Comparison of ENCODE assay signal across 34 cellular contexts in the genomic region with DNA sequence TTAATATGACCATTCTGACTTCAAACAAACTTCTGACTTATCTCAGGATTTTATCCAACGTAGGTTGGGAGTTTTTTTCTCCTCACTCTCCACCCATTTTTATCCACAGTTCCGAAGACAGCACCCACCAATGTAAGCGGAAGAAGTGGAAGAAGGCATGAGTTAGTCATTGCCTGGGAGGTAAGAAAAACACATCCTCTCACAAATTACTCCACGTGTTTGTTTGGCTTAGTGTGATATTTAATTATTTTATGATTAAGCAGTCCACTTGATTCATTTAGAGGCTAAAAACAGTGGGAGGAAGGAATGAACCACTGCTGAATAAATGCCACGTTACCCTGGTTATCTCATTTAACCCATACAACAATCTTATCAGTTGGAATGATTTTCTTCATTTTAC.
"Had no signal": no experiment of that assay in that cellular context is flagged by ENCODE, and none has a peak within 500 bp of the region (broad histone marks: within the 10 kb centered on the region; RNA-seq: fewer than 3 reads in every experiment).

No MANE protein-coding gene starts in this region.

- H3K4me1 ChIP-seq: foreskin keratinocyte, heart left ventricle, left lung, lower lobe of right lung, prostate gland, sigmoid colon, suprapubic skin, tibial artery, upper lobe of right lung had no signal

- H3K36me3 ChIP-seq: cardiac muscle cell, esophagus muscularis mucosa, heart left ventricle, left lung, lower lobe of right lung, neutrophil, ovary, prostate gland, sigmoid colon, suprapubic skin, tibial artery, upper lobe of right lung had no signal

- H3K4me3 ChIP-seq: cardiac muscle cell, coronary artery, dorsolateral prefrontal cortex, esophagus muscularis mucosa, heart left ventricle, left lung, lower lobe of right lung, ovary, prostate gland, sigmoid colon, suprapubic skin, tibial artery, upper lobe of right lung had no signal

- H3K4me3 Mint-ChIP-seq: activated CD8-positive, alpha-beta T cell treated with anti-CD3 and anti-CD28 coated beads for 36 hours; activated T-cell treated with anti-CD3 and anti-CD28 coated beads, Interleukin-2, amount 50 U/mL, for 4 hours; activated T-helper 17 cell treated with anti-CD3 and anti-CD28 coated beads, Interleukin-2, amount 50 U/mL, for 72 hours; effector memory CD8-positive, alpha-beta T cell; immature natural killer cell; natural killer cell treated with Interleukin-12 subunit alpha and Interleukin-12 subunit beta and Interleukin-15 and Interleukin-18, amount 100 ng/mL, for 72 hours; stimulated activated naive B cell treated with anti-CD40 and anti-IgM and Interleukin-4, amounts not matched to agents 10 μg/mL and 1 μg/mL and 100 μg/mL, for 72 hours; T-helper 1 cell treated with Interleukin-12 subunit alpha and Interleukin-12 subunit beta and Interleukin-4 antibody, amounts not matched to agents 30 μg/mL and 1 μg/mL, for 36 hours had no signal

- H3K36me3 Mint-ChIP-seq: immature natural killer cell; natural killer cell treated with Interleukin-12 subunit alpha and Interleukin-12 subunit beta and Interleukin-15 and Interleukin-18, amount 100 ng/mL, for 72 hours; stimulated activated naive B cell treated with anti-CD40 and anti-IgM and Interleukin-4, amounts not matched to agents 10 μg/mL and 1 μg/mL and 100 μg/mL, for 72 hours had no signal

- DNase-seq: activated CD4-positive, alpha-beta T cell treated with anti-CD3 and anti-CD28 coated beads, Interleukin-2, amount 50 U/mL, for 1 hour; activated CD8-positive, alpha-beta T cell treated with anti-CD3 and anti-CD28 coated beads for 36 hours; activated gamma-delta T cell treated with Interleukin-2 at 50 U/mL for 16 hours; activated naive CD4-positive, alpha-beta T cell treated with anti-CD3 and anti-CD28 coated beads, Interleukin-2, amount 50 U/mL, for 16 hours; activated T-cell treated with anti-CD3 and anti-CD28 coated beads, Interleukin-2, amount 50 U/mL, for 4 hours; amniotic stem cell; cerebellar nuclear complex; dorsolateral prefrontal cortex; effector memory CD8-positive, alpha-beta T cell; foreskin keratinocyte; heart left ventricle; hypothalamus; immature natural killer cell; kidney; left lung; lower lobe of right lung; ovary; sigmoid colon; stimulated activated CD4-positive, alpha-beta T cell treated with anti-CD3 and anti-CD28 coated beads, Interleukin-15, amount 100 ng/mL, for 24 hours; stimulated activated CD4-positive, alpha-beta T cell treated with anti-CD3 and anti-CD28 coated beads, Interleukin-2, amount 100 ng/mL, for 24 hours; stimulated activated naive B cell treated with anti-CD40 and anti-IgM and Interleukin-4, amounts not matched to agents 10 μg/mL and 1 μg/mL and 100 μg/mL, for 72 hours; SW 1271; T1000; tibial artery; upper lobe of right lung had no signal

- H3K9me3 Mint-ChIP-seq: activated CD8-positive, alpha-beta T cell treated with anti-CD3 and anti-CD28 coated beads for 36 hours; effector memory CD8-positive, alpha-beta T cell had no signal

- H3K27me3 Mint-ChIP-seq: activated CD8-positive, alpha-beta T cell treated with anti-CD3 and anti-CD28 coated beads for 36 hours; activated T-helper 17 cell treated with anti-CD3 and anti-CD28 coated beads, Interleukin-2, amount 50 U/mL, for 72 hours; effector memory CD8-positive, alpha-beta T cell; natural killer cell treated with Interleukin-12 subunit alpha and Interleukin-12 subunit beta and Interleukin-15 and Interleukin-18, amount 100 ng/mL, for 72 hours; stimulated activated naive B cell treated with anti-CD40 and anti-IgM and Interleukin-4, amounts not matched to agents 10 μg/mL and 1 μg/mL and 100 μg/mL, for 72 hours had no signal

- H3K27ac ChIP-seq: cardiac muscle cell, coronary artery, dorsolateral prefrontal cortex, esophagus muscularis mucosa, foreskin keratinocyte, heart left ventricle, left lung, lower lobe of right lung, neutrophil, ovary, prostate gland, sigmoid colon, suprapubic skin, tibial artery, upper lobe of right lung had no signal

- H3K9me3 ChIP-seq: esophagus muscularis mucosa, heart left ventricle, lower lobe of right lung, neutrophil, ovary, prostate gland, sigmoid colon, suprapubic skin, tibial artery, upper lobe of right lung had no signal

- H3K27ac Mint-ChIP-seq: activated CD8-positive, alpha-beta T cell treated with anti-CD3 and anti-CD28 coated beads for 36 hours; activated T-helper 17 cell treated with anti-CD3 and anti-CD28 coated beads, Interleukin-2, amount 50 U/mL, for 72 hours; effector memory CD8-positive, alpha-beta T cell; immature natural killer cell; natural killer cell treated with Interleukin-12 subunit alpha and Interleukin-12 subunit beta and Interleukin-15 and Interleukin-18, amount 100 ng/mL, for 72 hours; stimulated activated naive B cell treated with anti-CD40 and anti-IgM and Interleukin-4, amounts not matched to agents 10 μg/mL and 1 μg/mL and 100 μg/mL, for 72 hours; T-helper 1 cell treated with Interleukin-12 subunit alpha and Interleukin-12 subunit beta and Interleukin-4 antibody, amounts not matched to agents 30 μg/mL and 1 μg/mL, for 36 hours had no signal

- H3K4me1 Mint-ChIP-seq: activated T-helper 17 cell treated with anti-CD3 and anti-CD28 coated beads, Interleukin-2, amount 50 U/mL, for 72 hours; immature natural killer cell; stimulated activated naive B cell treated with anti-CD40 and anti-IgM and Interleukin-4, amounts not matched to agents 10 μg/mL and 1 μg/mL and 100 μg/mL, for 72 hours had no signal

- H3K27me3 ChIP-seq: cardiac muscle cell, dorsolateral prefrontal cortex, esophagus muscularis mucosa, heart left ventricle, left lung, neutrophil, ovary, sigmoid colon, suprapubic skin, tibial artery, upper lobe of right lung had no signal
